In the genomic region with DNA sequence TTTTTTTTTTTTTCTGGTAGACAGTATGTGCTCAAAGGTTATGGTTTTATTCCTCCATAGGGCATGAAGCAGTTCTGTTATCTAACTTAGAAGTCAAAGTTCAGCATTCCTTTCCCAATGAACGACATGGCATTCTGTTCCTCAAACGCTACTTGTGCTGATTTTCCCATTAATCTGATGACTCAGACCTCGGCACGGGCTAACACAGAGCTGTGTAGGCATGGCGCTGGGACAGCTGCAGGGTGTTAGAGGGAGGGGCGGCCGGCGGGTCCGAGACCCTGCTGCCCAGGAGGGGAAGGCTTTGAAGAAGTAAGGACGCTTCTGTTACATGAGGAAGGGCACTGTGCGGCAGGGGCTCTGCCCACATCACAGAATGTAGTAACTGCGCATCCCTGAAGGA, we compare ENCODE assay signal across 1 cellular context.
TF ChIP-seq lines count a peak whose summit lies in the region.

No MANE protein-coding gene starts in this region.

TF ChIP-seq in SK-N-SH, 30 proteins besides CTCF, POLR2A, EP300 and RAD21 (continued from another document):
- TF ChIP-seq, protein P1, sequence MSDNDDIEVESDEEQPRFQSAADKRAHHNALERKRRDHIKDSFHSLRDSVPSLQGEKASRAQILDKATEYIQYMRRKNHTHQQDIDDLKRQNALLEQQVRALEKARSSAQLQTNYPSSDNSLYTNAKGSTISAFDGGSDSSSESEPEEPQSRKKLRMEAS (IDR thresholded peaks at IDR 0.05; ENCODE audit: low read depth) = no peak
- TF ChIP-seq CHD2 (IDR thresholded peaks at IDR 0.05; ENCODE audit: low read length, partially characterized antibody) = no peak
